34 cellular contexts compared by ENCODE assay signal in the genomic region with DNA sequence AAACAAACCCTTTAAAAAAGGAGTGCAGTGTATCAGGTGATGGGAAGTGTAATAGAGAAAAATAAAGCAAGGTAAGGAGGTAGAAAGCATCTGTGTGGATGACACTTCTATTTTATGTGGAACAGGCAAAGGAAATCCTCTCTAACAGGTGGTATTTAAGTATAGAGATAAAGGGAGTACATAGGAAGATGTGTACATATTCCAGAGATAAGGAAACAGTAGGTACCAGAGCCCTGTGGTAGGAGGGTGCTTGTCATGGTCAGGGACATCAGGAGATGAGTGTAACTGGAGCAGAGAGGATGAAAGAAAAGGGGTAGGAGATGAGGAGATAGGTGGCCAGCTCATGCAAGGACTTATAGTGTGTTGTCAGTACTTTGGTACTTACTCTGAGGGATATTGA.
"Had no signal": no experiment of that assay in that cellular context is flagged by ENCODE, and none has a peak within 500 bp of the region (broad histone marks: within the 10 kb centered on the region; RNA-seq: fewer than 3 reads in every experiment).

No MANE protein-coding gene starts in this region.

- H3K27ac ChIP-seq: adrenal gland, ascending aorta, body of pancreas, brain microvascular endothelial cell, breast epithelium, cardiac muscle cell had no signal

- H3K36me3 ChIP-seq: adrenal gland, ascending aorta, brain microvascular endothelial cell, breast epithelium, cardiac muscle cell had no signal

- H3K4me1 ChIP-seq: adrenal gland, ascending aorta, body of pancreas, breast epithelium had no signal

- FAIRE-seq: astrocyte, bronchial epithelial cell had no signal

- ATAC-seq: activated naive CD4-positive, alpha-beta T cell treated with anti-CD3 and anti-CD28 coated beads, Interleukin-2, amount 50 U/mL, for 72 hours; activated naive CD8-positive, alpha-beta T cell treated with anti-CD3 and anti-CD28 coated beads, Interleukin-2, amount 50 U/mL, for 24 hours; activated T-cell treated with anti-CD3 and anti-CD28 coated beads, Interleukin-2, amount 50 U/mL, for 4 hours; activated T-cell treated with anti-CD3 and anti-CD28 coated beads, Interleukin-2, amount 50 U/mL, for 72 hours; activated T-helper 17 cell treated with anti-CD3 and anti-CD28 coated beads, Interleukin-2, amount 50 U/mL, for 72 hours; body of pancreas had no signal

- H3K27me3 ChIP-seq: adrenal gland, ascending aorta, body of pancreas, brain microvascular endothelial cell, breast epithelium, cardiac muscle cell had no signal

- DNase-seq: activated effector memory CD4-positive, alpha-beta T cell treated with anti-CD3 and anti-CD28 coated beads, Interleukin-2, amount 50 U/mL, for 16 hours; activated effector memory CD4-positive, alpha-beta T cell treated with Interleukin-2 at 50 U/mL for 16 hours; activated gamma-delta T cell; activated gamma-delta T cell treated with Interleukin-2 at 50 U/mL for 16 hours; activated naive CD4-positive, alpha-beta T cell; activated naive CD4-positive, alpha-beta T cell treated with anti-CD3 and anti-CD28 coated beads for 36 hours; activated naive CD4-positive, alpha-beta T cell treated with anti-CD3 and anti-CD28 coated beads, Interleukin-2, amount 10 ng/mL, durations not matched to agents 7 days and 5 days; activated naive CD4-positive, alpha-beta T cell treated with anti-CD3 and anti-CD28 coated beads, Interleukin-2, amount 50 U/mL, for 16 hours; activated naive CD4-positive, alpha-beta T cell treated with Interleukin-2 at 50 U/mL for 16 hours; activated naive CD8-positive, alpha-beta T cell treated with anti-CD3 and anti-CD28 coated beads for 36 hours; activated naive CD8-positive, alpha-beta T cell treated with anti-CD3 and anti-CD28 coated beads, Interleukin-2, amount 10 ng/mL, durations not matched to agents 7 days and 5 days; activated naive CD8-positive, alpha-beta T cell treated with anti-CD3 and anti-CD28 coated beads, Interleukin-2, amount 50 U/mL, for 24 hours; activated T-cell treated with anti-CD3 and anti-CD28 coated beads, Interleukin-2, amount 50 U/mL, for 1 hour; activated T-cell treated with anti-CD3 and anti-CD28 coated beads, Interleukin-2, amount 50 U/mL, for 24 hours; activated T-cell treated with anti-CD3 and anti-CD28 coated beads, Interleukin-2, amount 50 U/mL, for 4 hours; activated T-cell treated with anti-CD3 and anti-CD28 coated beads, Interleukin-2, amount 50 U/mL, for 48 hours; activated T-cell treated with anti-CD3 and anti-CD28 coated beads, Interleukin-2, amount 50 U/mL, for 72 hours; adrenal gland; amniotic stem cell; amygdala; anterior cingulate cortex; aorta; body of pancreas; brain microvascular endothelial cell; caudate nucleus; central memory CD4-positive, alpha-beta T cell; cerebellar nuclear complex had no signal

- H3K9me3 ChIP-seq: adrenal gland, ascending aorta, body of pancreas had no signal

- H3K4me3 ChIP-seq: adrenal gland, ascending aorta, body of pancreas, breast epithelium, cardiac muscle cell had no signal
